In genomic region chr2:170715932-170716777, GRCh38 we compare ENCODE assay signal across 8 cellular contexts. TPM values are rescaled to one million over a fixed set of nuclear protein-coding genes. Genes with fewer than 3 reads are reported as not detected.
DNase-seq lines count a peak whose midpoint lies in the region; ATAC-seq and TF ChIP-seq lines count a peak whose summit lies in the region.

No MANE protein-coding gene starts in this region.

- H3K27ac Mint-ChIP-seq in activated CD4-positive, alpha-beta T cell treated with anti-CD3 and anti-CD28 coated beads, Interleukin-2, amount 10 ng/mL, durations not matched to agents 7 days and 5 days: no peak overlapping the region

- H3K27me3 ChIP-seq in esophagus squamous epithelium (peaks cover 0 to 92% (median 26%) of the 10 kb centered on the region in 4 donors), psoas muscle (ENCODE audit: insufficient read depth in 3 of 3, low read length in 2 of 3) (peaks cover 0 to 92% (median 32%) of the 10 kb centered on the region in 3 donors), gastroesophageal sphincter (peaks cover 100% of the 10 kb centered on the region)

- in situ Hi-C loops in GM13977 (cut with MboI; ENCODE audit: low pct_unique_long_range_greater_than_20kb, low sequenced_read_pairs, unreplicated experiment): loop anchor here (10.0 to 25.0 kb wide), 3 partner anchors 99 to 1369 kb away; partner anchors contain the start of genes DLX1 and GAD1

- TF ChIP-seq EP300 in gastroesophageal sphincter (IDR thresholded peaks at IDR 0.05): no peak

- peaks cover 20 to 64% (median 32%) of the 10 kb centered on the region in 3 donors for H3K4me1 ChIP-seq in esophagus squamous epithelium
- peaks cover 5% of the 10 kb centered on the region for H3K4me1 ChIP-seq in psoas muscle
- H3K4me1 ChIP-seq in gastroesophageal sphincter: peaks cover 0 to 62% (median 30%) of the 10 kb centered on the region in 3 donors

- no peaks in the 10 kb centered on the region for H3K9me3 ChIP-seq in esophagus squamous epithelium
- H3K9me3 ChIP-seq in psoas muscle: no peaks in the 10 kb centered on the region
- H3K9me3 ChIP-seq in gastroesophageal sphincter: no peaks in the 10 kb centered on the region

- TF ChIP-seq CTCF in GM13977 (IDR thresholded peaks at IDR 0.05; ENCODE audit: extremely low read depth, insufficient read depth, missing control alignments) (no peak), esophagus squamous epithelium (IDR thresholded peaks at IDR 0.05) (no peak), psoas muscle (IDR thresholded peaks at IDR 0.05) (no peak), gastroesophageal sphincter (IDR thresholded peaks at IDR 0.05) (no peak)

- no peaks in the 10 kb centered on the region for H3K36me3 ChIP-seq in esophagus squamous epithelium
- H3K36me3 ChIP-seq in psoas muscle (ENCODE audit: insufficient read depth in 1 of 2, low read depth in 1 of 2): no peaks in the 10 kb centered on the region
- no peaks in the 10 kb centered on the region for H3K36me3 ChIP-seq in gastroesophageal sphincter

- H3K27me3 Mint-ChIP-seq in activated CD4-positive, alpha-beta T cell treated with anti-CD3 and anti-CD28 coated beads, Interleukin-2, amount 10 ng/mL, durations not matched to agents 7 days and 5 days: peaks cover 70% of the 10 kb centered on the region

- POLR2A ChIA-PET in activated CD4-positive, alpha-beta T cell treated with anti-CD3 and anti-CD28 coated beads, Interleukin-2, amount 10 ng/mL, durations not matched to agents 7 days and 5 days (lab: Charles Lee): no interaction called here

- DNase-seq in GM13977 (ENCODE audit: low spot score) (peak; percentile 64), esophagus squamous epithelium (lab: John Stamatoyannopoulos, UW) (no peak), psoas muscle (no peak), CD1c-positive myeloid dendritic cell (ENCODE audit: extremely low spot score) (no peak), putamen (ENCODE audit: low spot score) (no peak)
- DNase-seq in activated CD4-positive, alpha-beta T cell treated with anti-CD3 and anti-CD28 coated beads, Interleukin-2, amount 10 ng/mL, durations not matched to agents 7 days and 5 days: no peak

- H3K27ac ChIP-seq in esophagus squamous epithelium (peak overlapping the region in 3 of 4 donors; percentile 8 to 62 (median 61)), psoas muscle (no peak overlapping the region), gastroesophageal sphincter (peak overlapping the region in 1 of 4 donors; percentile 31)

- H3K4me3 ChIP-seq in esophagus squamous epithelium: peak overlapping the region; percentile 43 to 74 (median 52)
- H3K4me3 ChIP-seq in psoas muscle: peak overlapping the region; percentile 69
- H3K4me3 ChIP-seq in gastroesophageal sphincter: peak overlapping the region in 1 of 2 donors; percentile 57

- H3K9me3 Mint-ChIP-seq in activated CD4-positive, alpha-beta T cell treated with anti-CD3 and anti-CD28 coated beads, Interleukin-2, amount 10 ng/mL, durations not matched to agents 7 days and 5 days: no peaks in the 10 kb centered on the region

- TF ChIP-seq POLR2A in esophagus squamous epithelium (IDR thresholded peaks at IDR 0.05) (no peak), gastroesophageal sphincter (IDR thresholded peaks at IDR 0.05) (no peak)

- H3K4me1 Mint-ChIP-seq in activated CD4-positive, alpha-beta T cell treated with anti-CD3 and anti-CD28 coated beads, Interleukin-2, amount 10 ng/mL, durations not matched to agents 7 days and 5 days: peaks cover 33% of the 10 kb centered on the region

- CTCF ChIA-PET in activated CD4-positive, alpha-beta T cell treated with anti-CD3 and anti-CD28 coated beads, Interleukin-2, amount 10 ng/mL, durations not matched to agents 7 days and 5 days (lab: Charles Lee): interaction anchor here (0.6 to 1.7 kb wide), 5 partner anchors 16 to 107 kb away, joined by 3 to 5 read pairs (median 3); partner anchors contain the start of gene GAD1

- intact Hi-C loops in esophagus squamous epithelium (cut with DNase I): no loop called here
- intact Hi-C loops in psoas muscle (cut with DNase I): loop anchor here in 1 of 2 donors (5.0 kb wide), 1 partner anchor 229 kb away; no protein-coding TSS in a partner anchor

- WGBS in esophagus squamous epithelium, 2 donors: 5 to 35% methylated on average over 7 to 8 of the region's 95 CpGs
- WGBS in psoas muscle, 3 donors: 2 to 7% (median 3%) methylated on average over 50 to 95 of the region's 95 CpGs
- WGBS in gastroesophageal sphincter (ENCODE audit: low coverage in 1 of 2), 2 donors: no CpG with 5 or more reads among the region's 95 CpGs

- no peaks in the 10 kb centered on the region for H3K36me3 Mint-ChIP-seq in activated CD4-positive, alpha-beta T cell treated with anti-CD3 and anti-CD28 coated beads, Interleukin-2, amount 10 ng/mL, durations not matched to agents 7 days and 5 days (ENCODE audit: low read depth)

- ATAC-seq in psoas muscle (peak in 1 of 4 donors; percentile 5), HG03378 (IDR thresholded peaks at IDR 0.05; ENCODE audit: unreplicated experiment) (no peak), gastroesophageal sphincter (no peak)

- peak overlapping the region; percentile 68 for H3K4me3 Mint-ChIP-seq in activated CD4-positive, alpha-beta T cell treated with anti-CD3 and anti-CD28 coated beads, Interleukin-2, amount 10 ng/mL, durations not matched to agents 7 days and 5 days

RNA-seq across cellular contexts. Expression of gene SP5, which starts 1.0 kb away (rescaled TPM):
- not detected for total RNA-seq in activated CD4-positive, alpha-beta T cell treated with anti-CD3 and anti-CD28 coated beads, Interleukin-2, amount 10 ng/mL, durations not matched to agents 7 days and 5 days
- total RNA-seq in esophagus squamous epithelium (1 to 10 TPM in 2 of 4 donors, under 1 TPM in 1, not detected in 1; 0.57 to 2.3 (median 1.8) TPM), psoas muscle (1 to 10 TPM in 1 of 4 donors, under 1 TPM in 2, not detected in 1; 0.11 to 1.0 (median 0.13) TPM), gastroesophageal sphincter (under 1 TPM in 3 of 4 donors, not detected in 1; 0.13 to 0.92 (median 0.39) TPM)
- polyA plus RNA-seq in psoas muscle: under 1 TPM; 0.07 to 0.13 (median 0.08) TPM

RNA-seq across cellular contexts. Expression of gene ERICH2, which starts 54.0 kb away (rescaled TPM):
- total RNA-seq in activated CD4-positive, alpha-beta T cell treated with anti-CD3 and anti-CD28 coated beads, Interleukin-2, amount 10 ng/mL, durations not matched to agents 7 days and 5 days: not detected
- not detected for total RNA-seq in esophagus squamous epithelium
- total RNA-seq in psoas muscle: under 1 TPM in 2 of 4 donors, not detected in 2; 0.54 to 0.64 TPM
- polyA plus RNA-seq in psoas muscle: under 1 TPM; 0.17 to 0.40 (median 0.24) TPM
- total RNA-seq in gastroesophageal sphincter: not detected
